25 cellular contexts compared by ENCODE assay signal in the genomic region with DNA sequence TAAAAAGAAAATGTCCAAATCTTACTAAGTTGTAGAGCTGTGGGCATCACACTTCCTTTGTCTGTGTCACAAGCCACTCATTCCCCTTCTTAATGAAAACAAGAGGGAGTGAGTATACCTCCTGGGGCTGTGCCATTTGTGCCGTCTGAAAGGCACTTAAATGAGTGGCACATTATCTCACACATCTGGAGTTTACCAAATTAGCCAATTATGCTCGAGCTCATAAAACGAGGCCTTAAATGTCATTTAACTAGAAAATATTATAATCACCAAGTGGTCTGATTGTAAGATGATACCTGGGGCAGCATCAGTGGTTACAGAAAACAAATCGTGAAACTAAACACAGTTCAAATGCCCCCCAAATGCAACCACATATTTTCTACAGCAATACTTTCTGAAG.
"Had no signal": no experiment of that assay in that cellular context is flagged by ENCODE, and none has a peak within 500 bp of the region (broad histone marks: within the 10 kb centered on the region; RNA-seq: fewer than 3 reads in every experiment).

No MANE protein-coding gene starts in this region.

- H3K4me1 ChIP-seq: colonic mucosa, foreskin keratinocyte, parathyroid adenoma, tibial nerve had no signal

- H3K4me3 ChIP-seq: colonic mucosa, tibial nerve had no signal

- H3K27ac ChIP-seq: colonic mucosa, foreskin keratinocyte, neutrophil, parathyroid adenoma, tibial nerve had no signal

- ATAC-seq: activated CD8-positive, alpha-beta T cell treated with anti-CD3 and anti-CD28 coated beads, Interleukin-2, amount 10 ng/mL, durations not matched to agents 7 days and 5 days; activated T-cell treated with anti-CD3 and anti-CD28 coated beads, Interleukin-2, amount 50 U/mL, for 72 hours; foreskin keratinocyte; left ventricle myocardium superior; naive thymus-derived CD8-positive, alpha-beta T cell had no signal

- DNase-seq: activated CD4-positive, alpha-beta T cell treated with anti-CD3 and anti-CD28 coated beads, Interleukin-2, amount 10 ng/mL, durations not matched to agents 24 days and 14 days; activated CD4-positive, CD25-positive, alpha-beta regulatory T cell; activated CD8-positive, alpha-beta memory T cell treated with anti-CD3 and anti-CD28 coated beads, Interleukin-2, amount 50 U/mL, for 4 hours; activated CD8-positive, alpha-beta T cell treated with anti-CD3 and anti-CD28 coated beads, Interleukin-2, amount 10 ng/mL, durations not matched to agents 7 days and 5 days; activated gamma-delta T cell; activated naive CD8-positive, alpha-beta T cell treated with anti-CD3 and anti-CD28 coated beads for 36 hours; activated T-cell treated with anti-CD3 and anti-CD28 coated beads, Interleukin-2, amount 50 U/mL, for 72 hours; amygdala; central memory CD4-positive, alpha-beta T cell; colonic mucosa; effector CD4-positive, alpha-beta T cell; foreskin keratinocyte; glutamatergic neuron; hypothalamus; kidney glomerular epithelial cell; left ventricle myocardium superior; naive thymus-derived CD8-positive, alpha-beta T cell; retina; stimulated activated CD4-positive, alpha-beta T cell treated with anti-CD3 and anti-CD28 coated beads, Interleukin-15, amount 100 ng/mL, for 24 hours; stimulated activated CD4-positive, alpha-beta T cell treated with anti-CD3 and anti-CD28 coated beads, Interleukin-4, amount 100 ng/mL, for 1 hour; stimulated activated naive CD4-positive, alpha-beta T cell; substantia nigra had no signal

- H3K9ac ChIP-seq: parathyroid adenoma had no signal

- H3K27me3 ChIP-seq: colonic mucosa, foreskin keratinocyte, neutrophil, tibial nerve had no signal

- H3K79me2 ChIP-seq: parathyroid adenoma had no signal

- H3K36me3 ChIP-seq: colonic mucosa, neutrophil, tibial nerve had no signal
